Comparison of ENCODE assay signal across 13 cellular contexts in genomic region chr19:40589723-40590429, GRCh38.
"Had no signal": no experiment of that assay in that cellular context is flagged by ENCODE, and none has a peak within 500 bp of the region (broad histone marks: within the 10 kb centered on the region; RNA-seq: fewer than 3 reads in every experiment).

No MANE protein-coding gene starts in this region.

- ATAC-seq: activated naive CD4-positive, alpha-beta T cell treated with anti-CD3 and anti-CD28 coated beads, Interleukin-2, amount 50 U/mL, for 72 hours had no signal

- DNase-seq: activated CD4-positive, CD25-positive, alpha-beta regulatory T cell treated with anti-CD3 and anti-CD28 coated beads, Interleukin-2, amount 50 U/mL, for 72 hours; activated T-cell treated with anti-CD3 and anti-CD28 coated beads for 4 hours; caudate nucleus; effector CD4-positive, alpha-beta T cell; foreskin melanocyte; kidney glomerular epithelial cell; posterior cingulate gyrus; stimulated activated CD4-positive, alpha-beta T cell treated with anti-CD3 and anti-CD28 coated beads, Interleukin-2, amount 100 ng/mL, for 48 hours; stimulated activated naive CD4-positive, alpha-beta T cell; substantia nigra; transverse colon had no signal

- H3K4me1 ChIP-seq: transverse colon had no signal

- H3K4me3 ChIP-seq: coronary artery, transverse colon had no signal

- H3K36me3 Mint-ChIP-seq: activated naive CD4-positive, alpha-beta T cell treated with anti-CD3 and anti-CD28 coated beads, Interleukin-2, amount 50 U/mL, for 72 hours had no signal

- H3K27me3 ChIP-seq: transverse colon had no signal

- H3K9me3 Mint-ChIP-seq: activated naive CD4-positive, alpha-beta T cell treated with anti-CD3 and anti-CD28 coated beads, Interleukin-2, amount 50 U/mL, for 72 hours had no signal

- H3K27ac ChIP-seq: coronary artery, transverse colon had no signal

- H3K9me3 ChIP-seq: transverse colon had no signal
